20 cellular contexts compared by ENCODE assay signal in the genomic region with DNA sequence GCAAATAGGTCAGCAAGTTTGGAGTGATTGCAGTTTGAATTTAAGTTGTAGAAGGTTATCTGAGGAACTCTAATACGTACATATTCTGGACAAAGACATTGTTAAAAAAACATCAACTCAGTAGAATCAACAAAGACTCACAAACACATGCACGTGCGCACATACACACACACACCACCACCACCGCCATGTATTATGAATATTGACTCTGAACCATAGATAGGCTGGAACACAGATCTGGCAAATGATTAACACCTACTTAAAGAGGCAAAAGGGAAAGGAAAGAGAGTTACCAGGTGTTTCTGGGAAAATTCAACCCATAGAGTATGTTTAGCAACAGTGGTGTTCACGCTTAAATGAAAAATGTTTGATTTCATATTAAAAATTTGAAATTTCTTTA.
DNase-seq lines count a peak whose midpoint lies in the region; ATAC-seq, FAIRE-seq and TF ChIP-seq lines count a peak whose summit lies in the region.
"Had no signal": no experiment of that assay in that cellular context is flagged by ENCODE, and none has a peak within 500 bp of the region (broad histone marks: within the 10 kb centered on the region; RNA-seq: fewer than 3 reads in every experiment).

No MANE protein-coding gene starts in this region.

- H3K36me3 ChIP-seq in left lung (no peaks in the 10 kb centered on the region), small intestine (ENCODE audit: control insufficient read depth in 2 of 2, insufficient read depth in 2 of 2, low read length in 2 of 2) (no peaks in the 10 kb centered on the region)
- H3K36me3 ChIP-seq: BLaER1 treated with 17β-estradiol and CSF1 and Interleukin-3, amounts not matched to agents 10 nM and 100 nM had no signal

- H3K27me3 ChIP-seq in left lung (no peaks in the 10 kb centered on the region), small intestine (ENCODE audit: control insufficient read depth in 2 of 2, insufficient read depth in 2 of 2, low read length in 2 of 2) (no peaks in the 10 kb centered on the region)
- H3K27me3 ChIP-seq: BLaER1 treated with 17β-estradiol and CSF1 and Interleukin-3, amounts not matched to agents 10 nM and 100 nM had no signal

- H3K4me3 Mint-ChIP-seq in T-helper 1 cell treated with Interleukin-12 subunit alpha and Interleukin-12 subunit beta and Interleukin-4 antibody, amounts not matched to agents 30 μg/mL and 1 μg/mL, for 36 hours: peak overlapping the region; percentile 36
- H3K4me3 Mint-ChIP-seq: B cell; CD8-positive, alpha-beta T cell; GM23338 had no signal

- H3K4me1 ChIP-seq in left lung: no peaks in the 10 kb centered on the region
- H3K4me1 ChIP-seq in small intestine (ENCODE audit: control insufficient read depth in 2 of 2, insufficient read depth in 1 of 2, low read depth in 1 of 2, low read length in 1 of 2): no peaks in the 10 kb centered on the region
- H3K4me1 ChIP-seq: BLaER1 treated with 17β-estradiol and CSF1 and Interleukin-3, amounts not matched to agents 10 nM and 100 nM had no signal

- H3K4me3 ChIP-seq in left lung (no peak overlapping the region), small intestine (ENCODE audit: low read depth in 1 of 2, low read length in 2 of 2) (no peak overlapping the region)
- H3K4me3 ChIP-seq: BLaER1 treated with 17β-estradiol and CSF1 and Interleukin-3, amounts not matched to agents 10 nM and 100 nM; GM23338 had no signal

- no peaks in the 10 kb centered on the region for H3K27me3 Mint-ChIP-seq in T-helper 1 cell treated with Interleukin-12 subunit alpha and Interleukin-12 subunit beta and Interleukin-4 antibody, amounts not matched to agents 30 μg/mL and 1 μg/mL, for 36 hours (ENCODE audit: low read depth)
- H3K27me3 Mint-ChIP-seq: B cell had no signal

- no peaks in the 10 kb centered on the region for H3K9me3 Mint-ChIP-seq in T-helper 1 cell treated with Interleukin-12 subunit alpha and Interleukin-12 subunit beta and Interleukin-4 antibody, amounts not matched to agents 30 μg/mL and 1 μg/mL, for 36 hours
- H3K9me3 Mint-ChIP-seq: CD8-positive, alpha-beta T cell; GM23338 had no signal

- ATAC-seq in left lung: peak; percentile 71
- no peak for ATAC-seq in GM21723 (IDR thresholded peaks at IDR 0.05; ENCODE audit: unreplicated experiment)
- ATAC-seq: CD8-positive, alpha-beta T cell; GM23338 had no signal

- no peak overlapping the region for H3K27ac ChIP-seq in left lung
- no peak overlapping the region for H3K27ac ChIP-seq in small intestine (ENCODE audit: low read depth in 1 of 2, low read length in 1 of 2)
- H3K27ac ChIP-seq: 22Rv1; BLaER1 treated with 17β-estradiol and CSF1 and Interleukin-3, amounts not matched to agents 10 nM and 100 nM had no signal

- WGBS in small intestine, 3 donors: 11 to 59% (median 35%) methylated on average over 5 of the region's 5 CpGs

- no peak for DNase-seq in T-helper 1 cell
- DNase-seq in left lung: no peak
- peak; percentile 49 for DNase-seq in small intestine
- no peak for DNase-seq in NCI-H2029 (lab: John Stamatoyannopoulos, UW)
- no peak for DNase-seq in stimulated activated CD4-positive, alpha-beta T cell treated with anti-CD3 and anti-CD28 coated beads, Interleukin-4, amount 100 ng/mL, for 1 hour
- DNase-seq: Calu3; CD8-positive, alpha-beta T cell; HCEC 1CT; IMR-90 had no signal

- no peak for FAIRE-seq in small intestine (lab: Jason Lieb, UNC)
- FAIRE-seq: G401.6, GM12892, GM18507, H54, HTR-8/SVneo had no signal

- no peak for TF ChIP-seq CTCF in left lung (IDR thresholded peaks at IDR 0.05)

- peaks cover 0 to 3% of the 10 kb centered on the region in 2 donors for H3K9me3 ChIP-seq in left lung
- no peaks in the 10 kb centered on the region for H3K9me3 ChIP-seq in small intestine (ENCODE audit: control insufficient read depth, low read depth)
- H3K9me3 ChIP-seq: BLaER1 treated with 17β-estradiol and CSF1 and Interleukin-3, amounts not matched to agents 10 nM and 100 nM had no signal

- H3K36me3 Mint-ChIP-seq in T-helper 1 cell treated with Interleukin-12 subunit alpha and Interleukin-12 subunit beta and Interleukin-4 antibody, amounts not matched to agents 30 μg/mL and 1 μg/mL, for 36 hours (ENCODE audit: low read depth): no peaks in the 10 kb centered on the region
- H3K36me3 Mint-ChIP-seq: CD8-positive, alpha-beta T cell had no signal

- H3K27ac Mint-ChIP-seq in T-helper 1 cell treated with Interleukin-12 subunit alpha and Interleukin-12 subunit beta and Interleukin-4 antibody, amounts not matched to agents 30 μg/mL and 1 μg/mL, for 36 hours: no peak overlapping the region
- H3K27ac Mint-ChIP-seq: B cell; CD8-positive, alpha-beta T cell; GM23338 had no signal

- H3K4me1 Mint-ChIP-seq in T-helper 1 cell treated with Interleukin-12 subunit alpha and Interleukin-12 subunit beta and Interleukin-4 antibody, amounts not matched to agents 30 μg/mL and 1 μg/mL, for 36 hours (ENCODE audit: low read depth): no peaks in the 10 kb centered on the region
- H3K4me1 Mint-ChIP-seq: B cell, GM23338 had no signal

- intact Hi-C loops in left lung (cut with DNase I): no loop called here
